ENCODE assay signal across 8 cellular contexts in the genomic region with DNA sequence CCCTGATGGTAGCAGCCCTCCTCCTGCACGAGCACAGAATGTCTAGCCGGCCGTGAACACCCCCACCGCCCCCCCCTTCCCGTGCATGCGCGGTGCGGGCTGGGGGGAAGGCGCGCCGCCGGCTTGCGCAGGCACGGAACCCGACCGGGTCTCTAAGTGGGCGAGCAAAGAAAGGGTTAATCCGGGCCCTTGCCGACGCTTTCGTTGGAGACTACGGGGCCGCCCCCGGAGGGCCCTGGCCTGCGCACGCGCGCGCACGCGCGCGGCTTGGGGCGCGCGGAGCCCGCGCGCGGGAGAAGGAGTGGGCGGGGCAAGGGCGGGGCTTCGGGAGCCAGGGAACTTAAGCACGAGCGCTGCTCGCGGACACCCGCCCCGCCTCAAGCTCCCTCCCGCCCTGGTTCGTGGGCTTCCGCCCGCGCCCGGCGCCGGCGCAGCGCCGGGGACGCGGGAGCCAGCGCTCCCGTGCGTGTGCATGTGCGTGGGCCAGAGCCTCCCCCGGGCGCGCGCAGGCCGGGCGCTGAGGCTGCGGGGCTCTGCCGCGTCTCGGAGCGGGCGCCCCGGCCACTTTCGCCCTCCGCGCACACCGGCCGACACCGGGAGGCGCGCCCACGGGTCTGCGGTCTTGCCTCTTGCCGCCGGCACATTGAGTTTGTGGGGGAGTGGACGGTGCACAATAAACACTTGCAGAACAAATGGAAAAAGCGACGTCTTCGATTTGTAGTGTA. TPM values are rescaled to one million over a fixed set of nuclear protein-coding genes. Genes with fewer than 3 reads are reported as not detected.
DNase-seq lines count a peak whose midpoint lies in the region; ATAC-seq and TF ChIP-seq lines count a peak whose summit lies in the region.

No MANE protein-coding gene starts in this region.

- peaks cover 13% of the 10 kb centered on the region for H3K27me3 ChIP-seq in AG04450 (ENCODE audit: control insufficient read depth, insufficient read depth, low read length)

- H3K27me3 Mint-ChIP-seq in activated B cell treated with CpG ODN at 0.5 μM for 24 hours: peaks cover 2% of the 10 kb centered on the region

- peak overlapping the region; percentile 92 for H3K27ac ChIP-seq in AG04450 (ENCODE audit: low read depth, low read length)

- H3K36me3 Mint-ChIP-seq in activated B cell treated with CpG ODN at 0.5 μM for 24 hours (ENCODE audit: low read depth): peaks cover 14% of the 10 kb centered on the region

- H3K27ac Mint-ChIP-seq in activated B cell treated with CpG ODN at 0.5 μM for 24 hours: peak overlapping the region; percentile 97

- H3K4me3 ChIP-seq in AG04450 (ENCODE audit: low read depth, low read length): peak overlapping the region; percentile 73

- POLR2A ChIA-PET in AG04450 (lab: Yijun Ruan, JAX): interaction anchor here (0.6 to 4.9 kb wide), 3 partner anchors 18 to 206 kb away, joined by 4 to 39 read pairs (median 4); no protein-coding TSS in a partner anchor
- POLR2A ChIA-PET in activated B cell treated with CpG ODN at 0.5 μM for 24 hours (lab: Charles Lee): interaction anchor here (0.6 to 4.9 kb wide), 9 partner anchors 8 to 354 kb away, joined by 3 to 195 read pairs (median 5); no protein-coding TSS in a partner anchor

- TF ChIP-seq CTCF in AG04450 (IDR thresholded peaks at IDR 0.05; ENCODE audit: low read depth, low read length) (no peak), activated B cell treated with CpG ODN at 0.5 μM for 24 hours (IDR thresholded peaks at IDR 0.05) (no peak)

- CTCF ChIA-PET in AG04450 (lab: Charles Lee) (interaction anchor here (1.0 kb wide), 1 partner anchor 8 kb away, joined by 3 read pairs; no protein-coding TSS in a partner anchor), activated B cell treated with CpG ODN at 0.5 μM for 24 hours (lab: Charles Lee) (interaction anchor here (4.4 kb wide), 1 partner anchor 58 kb away, joined by 34 read pairs; no protein-coding TSS in a partner anchor)

- peak overlapping the region; percentile 95 for H3K4me3 Mint-ChIP-seq in activated B cell treated with CpG ODN at 0.5 μM for 24 hours

- H3K9me3 ChIP-seq in AG04450 (ENCODE audit: control insufficient read depth, insufficient read depth, low read length): no peaks in the 10 kb centered on the region

- H3K4me1 Mint-ChIP-seq in activated B cell treated with CpG ODN at 0.5 μM for 24 hours: peaks cover 29% of the 10 kb centered on the region

- H3K9me3 Mint-ChIP-seq in activated B cell treated with CpG ODN at 0.5 μM for 24 hours: no peaks in the 10 kb centered on the region

- peak; percentile 76 for ATAC-seq in GM18907 (IDR thresholded peaks at IDR 0.05; ENCODE audit: unreplicated experiment)
- ATAC-seq in HG03139 (IDR thresholded peaks at IDR 0.05; ENCODE audit: unreplicated experiment): peak; percentile 53
- peak; percentile 65 for ATAC-seq in activated B cell treated with CpG ODN at 0.5 μM for 24 hours (ENCODE audit: low read depth)

- DNase-seq in AG04450 (ENCODE audit: low read depth, low spot score) (peak; percentile 90), NCI-H2196 treated with DMSO at 0.1 percent for 48 hours (lab: John Stamatoyannopoulos, UW; ENCODE audit: unreplicated experiment) (peak; percentile 96), activated B cell treated with CpG ODN at 0.5 μM for 24 hours (peak; percentile 91), iris pigment epithelial cell (ENCODE audit: low read depth) (peak; percentile 98)
- peak; percentile 93 for DNase-seq in central memory CD4-positive, alpha-beta T cell
- DNase-seq in stimulated activated CD4-positive, alpha-beta T cell treated with anti-CD3 and anti-CD28 coated beads, Interleukin-12 subunit alpha, Interleukin-12 subunit beta, amount 100 ng/mL, for 24 hours (ENCODE audit: low read depth in 2 of 2): peak; percentile 91 to 93

- intact Hi-C loops in activated B cell treated with CpG ODN at 0.5 μM for 24 hours (cut with micrococcal nuclease): loop anchor here (1.0 to 2.0 kb wide), 4 partner anchors 14 to 1119 kb away; a partner anchor contains a TSS

RNA-seq across cellular contexts. Expression of a gene that starts 0.6 kb away (rescaled TPM):
- 11.7 and 17.7 TPM in 2 replicates for polyA plus RNA-seq in AG04450 (2011; rRNA removed)
- 10.9 and 13.2 TPM in 2 replicates for polyA minus RNA-seq in AG04450 (2011; rRNA and poly(A)+ RNA removed)
- 19.4 and 20.9 TPM in 2 replicates for total RNA-seq in activated B cell treated with CpG ODN at 0.5 μM for 24 hours

Comparison
In these comparisons a context has a peak if more than half of its experiments do, and no peak if none do; other contexts are left out.
1. Peak in every context shown above with its lines: DNase-seq, ATAC-seq, H3K4me3 ChIP-seq and H3K27ac ChIP-seq.